1 cellular context compared by ENCODE assay signal in the genomic region with DNA sequence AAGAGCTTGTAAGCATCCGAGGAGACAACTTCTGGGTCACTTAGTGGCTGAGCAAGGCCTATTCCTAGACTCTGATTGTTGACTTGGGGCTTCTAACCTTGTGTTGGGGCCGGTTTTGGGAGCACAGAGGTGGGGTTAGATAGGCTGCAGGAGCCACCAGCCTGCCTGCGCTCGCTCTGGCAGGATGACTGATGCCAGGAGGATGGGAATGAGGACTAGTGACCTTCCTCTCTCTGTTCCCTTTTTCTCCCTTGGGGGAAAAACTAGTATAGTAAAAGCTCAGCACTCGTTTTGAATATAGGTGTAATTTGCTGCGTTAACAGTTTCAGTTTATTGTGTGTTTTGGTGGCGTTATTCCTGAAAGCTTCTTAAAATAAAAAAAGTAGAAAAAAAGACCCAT.
TF ChIP-seq lines count a peak whose summit lies in the region.

No MANE protein-coding gene starts in this region.

TF ChIP-seq in GM23338, 12 proteins besides CTCF, POLR2A, EP300 and RAD21 (continued from another document):
- no peak for TF ChIP-seq ETS1 (IDR thresholded peaks at IDR 0.05)
- no peak for TF ChIP-seq STAT1 (IDR thresholded peaks at IDR 0.05; ENCODE audit: unreplicated experiment)
